Comparison of ENCODE assay signal across 20 cellular contexts in genomic region chr11:117586392-117586791, GRCh38.
"Had no signal": no experiment of that assay in that cellular context is flagged by ENCODE, and none has a peak within 500 bp of the region (broad histone marks: within the 10 kb centered on the region; RNA-seq: fewer than 3 reads in every experiment).

No MANE protein-coding gene starts in this region.

- H3K27ac ChIP-seq: HL-60, KMS-11, SJSA1, SK-N-MC had no signal

- H3K4me2 ChIP-seq: KMS-11 had no signal

- H3K9me3 ChIP-seq: SJSA1 had no signal

- H3K9ac ChIP-seq: KMS-11 had no signal

- H3K27me3 ChIP-seq: SJSA1 had no signal

- DNase-seq: NCI-H1092, NCI-H1105 treated with DMSO at 0.1 percent for 48 hours, NCI-H1417 treated with DMSO at 0.1 percent for 48 hours, NCI-H146, NCI-H1694 treated with DMSO at 0.1 percent for 48 hours, NCI-H1930, NCI-H2081, NCI-H2107, NCI-H2227 treated with DMSO at 0.1 percent for 48 hours, NCI-H524 treated with DMSO at 0.1 percent for 48 hours, NCI-H69, NCI-H774, Right ventricle myocardium superior, RPMI8226, SIG-M5 had no signal

- ATAC-seq: K562 had no signal

- H3K36me3 ChIP-seq: SJSA1 had no signal

- H3K4me3 ChIP-seq: K562, SJSA1, SK-N-MC had no signal
